ENCODE assay signal across 7 cellular contexts in the genomic region with DNA sequence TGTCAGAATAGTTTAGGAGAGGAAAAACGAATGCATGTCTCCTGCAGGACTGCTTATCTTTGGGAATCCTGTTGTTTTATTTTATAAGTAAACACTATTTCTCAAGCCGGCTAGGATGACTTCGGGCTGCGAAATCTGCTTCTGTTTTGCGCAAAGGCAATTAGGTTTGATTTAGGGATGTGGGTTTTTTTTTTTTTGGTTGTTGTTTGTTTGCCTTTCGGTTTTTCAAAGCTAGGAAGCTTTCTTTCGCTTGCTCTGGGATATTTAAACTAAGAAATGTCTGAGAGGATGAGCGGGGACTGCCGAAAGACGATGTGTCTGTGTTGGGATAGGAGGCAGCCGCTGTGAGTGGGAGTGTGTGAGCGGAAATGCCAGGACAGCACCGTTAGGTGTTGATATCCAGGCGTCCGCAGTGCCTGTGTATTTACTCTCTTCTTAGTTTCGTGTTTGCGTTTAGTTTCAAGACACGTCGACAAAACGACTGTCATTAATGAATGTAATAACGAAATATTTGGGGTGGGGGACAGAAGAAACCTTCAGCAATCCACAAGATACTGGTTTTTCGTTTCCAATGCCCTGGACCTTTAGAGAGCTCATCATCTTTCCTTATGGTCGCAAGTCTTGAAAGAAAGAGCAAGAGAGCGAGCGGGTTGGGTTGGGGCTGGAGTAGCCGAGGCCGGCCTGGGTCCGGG. TPM values are rescaled to one million over a fixed set of nuclear protein-coding genes. Genes with fewer than 3 reads are reported as not detected.
DNase-seq lines count a peak whose midpoint lies in the region; ATAC-seq, FAIRE-seq and TF ChIP-seq lines count a peak whose summit lies in the region.

No MANE protein-coding gene starts in this region.

- no peak overlapping the region for H2BK20ac ChIP-seq in H1 (ENCODE audit: low read length)

- no peak overlapping the region for H2AFZ ChIP-seq in H1 (ENCODE audit: low read length)

- no peak overlapping the region for H2BK120ac ChIP-seq in H1 (replicated peaks; ENCODE audit: low read depth, low read length)

- DNase-seq in GM19239 (ENCODE audit: insufficient read length, low spot score) (peak; percentile 20), NCI-H526 (lab: John Stamatoyannopoulos, UW) (peak; percentile 50 to 65), H1 (ENCODE audit: low read depth in 1 of 2, low spot score in 2 of 2) (no peak), sigmoid colon (no peak)
- DNase-seq in activated CD4-positive, alpha-beta T cell treated with anti-CD3 and anti-CD28 coated beads, Interleukin-2, amount 50 U/mL, for 4 hours, result no peak

- no peak for TF ChIP-seq CTCF in H1 (IDR thresholded peaks at IDR 0.05; ENCODE audit: control extremely low read depth in 1 of 3, insufficient read depth in 1 of 3, low read depth in 1 of 3, low read length in 3 of 3)
- TF ChIP-seq CTCF in sigmoid colon (IDR thresholded peaks at IDR 0.05), result no peak

- H4K20me1 ChIP-seq in H1 (replicated peaks in 1 of 2; ENCODE audit: control insufficient read depth in 1 of 2, insufficient read depth in 2 of 2, low read length in 2 of 2), result peaks cover 10 to 23% of the 10 kb centered on the region in 2 experiments

- H3K23me2 ChIP-seq in H1 (ENCODE audit: low read depth, low read length), result peaks cover 11% of the 10 kb centered on the region; the same call in 1 of the 2 replicates

- H2AK5ac ChIP-seq in H1 (ENCODE audit: low read depth, low read length), result peak overlapping the region; percentile 60; the same call in 1 of the 2 replicates

- FAIRE-seq in GM19239 (lab: Jason Lieb, UNC) (peak; percentile 73), H1 (lab: Jason Lieb, UNC) (no peak)

- TF ChIP-seq EP300 in H1 (IDR thresholded peaks at IDR 0.05; ENCODE audit: borderline replicate concordance in 1 of 2, low read depth in 2 of 2, low read length in 2 of 2) (no peak), sigmoid colon (IDR thresholded peaks at IDR 0.05) (no peak)

- H3K27ac ChIP-seq in H1 (ENCODE audit: low read depth, low read length) (no peak overlapping the region), sigmoid colon (peak overlapping the region; percentile 24 to 75 (median 58))

- H3K14ac ChIP-seq in H1 (ENCODE audit: insufficient read length), result no peak overlapping the region

- H3K27me3 ChIP-seq in H1 (replicated peaks in 1 of 4; ENCODE audit: control insufficient read depth in 3 of 4, extremely low read depth in 1 of 4, insufficient read depth in 3 of 4, low read length in 3 of 4), result peaks cover 51 to 83% (median 74%) of the 10 kb centered on the region in 4 experiments
- H3K27me3 ChIP-seq in sigmoid colon, result peaks cover 58 to 91% (median 83%) of the 10 kb centered on the region in 3 donors

- no peak overlapping the region; the same call in 1 of the 2 replicates for H4K8ac ChIP-seq in H1 (ENCODE audit: extremely low read depth, insufficient read depth, low read length)

- H3K9me3 ChIP-seq in H1 (ENCODE audit: insufficient read depth in 2 of 2, low read depth in 1 of 2, low read length in 1 of 2) (peaks cover 0 to 3% of the 10 kb centered on the region in 2 experiments; a peak in 1 of 4 replicates), sigmoid colon (no peaks in the 10 kb centered on the region)

- H3K4me1 ChIP-seq in H1 (replicated peaks in 1 of 4; ENCODE audit: control insufficient read depth in 3 of 4, insufficient read depth in 4 of 4, low read length in 3 of 4) (peaks cover 0 to 40% (median 25%) of the 10 kb centered on the region in 4 experiments; a peak in 6 of 7 replicates), sigmoid colon (peaks cover 0 to 60% (median 43%) of the 10 kb centered on the region in 4 donors)

- TF ChIP-seq POLR2A in H1 (IDR thresholded peaks at IDR 0.05; ENCODE audit: control extremely low read depth in 1 of 2, low read depth in 2 of 2, low read length in 2 of 2), result no peak
- no peak for TF ChIP-seq POLR2A in sigmoid colon (IDR thresholded peaks at IDR 0.05)

- H3K4me3 ChIP-seq in H1 (ENCODE audit: extremely low read depth in 1 of 4, insufficient read depth in 2 of 4, low read depth in 3 of 4, low read length in 4 of 4) (peak overlapping the region in 2 of 4 experiments; percentile 25 to 51; a peak in 3 of 8 replicates), sigmoid colon (peak overlapping the region; percentile 18 to 50 (median 42))

- ATAC-seq in GM21390 (IDR thresholded peaks at IDR 0.05; ENCODE audit: unreplicated experiment) (no peak), GM19023 (IDR thresholded peaks at IDR 0.05; ENCODE audit: unreplicated experiment) (no peak)

- CTCF ChIA-PET in H1 (lab: Charles Lee; ENCODE audit: partially characterized antibody), result interaction anchor here (0.6 to 9.2 kb wide), 2 partner anchors 144 to 1611 kb away, joined by 5 to 130 read pairs; no protein-coding TSS in a partner anchor

- peak overlapping the region; percentile 80 for H2BK12ac ChIP-seq in H1 (ENCODE audit: low read depth, low read length)

- intact Hi-C loops in sigmoid colon (cut with DNase I), result no loop called here

- no peak overlapping the region for H4K91ac ChIP-seq in H1 (replicated peaks; ENCODE audit: insufficient read length, low read length)

- H4K5ac ChIP-seq in H1 (ENCODE audit: insufficient read length, low read depth, low read length), result no peak overlapping the region

- no peaks in the 10 kb centered on the region for H3K79me2 ChIP-seq in H1 (ENCODE audit: control insufficient read depth in 1 of 2, insufficient read depth in 2 of 2, low read length in 2 of 2)

- WGBS in H1 (ENCODE audit: extremely low coverage in 1 of 2, insufficient coverage in 1 of 2, insufficient read length in 1 of 2, insufficient replicate concordance in 2 of 2, low coverage in 1 of 2, low lambda C conversion rate in 2 of 2, missing lambda C conversion rate in 1 of 2), 2 experiments, result 8% methylated on average over 27 of the region's 28 CpGs; no CpG with 5 or more reads in 1 of the 2 experiments
- WGBS in sigmoid colon, 2 donors, result 5% methylated on average over 28 of the region's 28 CpGs

- no peak overlapping the region for H3K9ac ChIP-seq in H1 (replicated peaks in 1 of 4; ENCODE audit: extremely low read depth in 1 of 4, low read depth in 3 of 4, low read length in 3 of 4)

- H3K4ac ChIP-seq in H1 (replicated peaks; ENCODE audit: insufficient read length, low read depth, low read length), result no peak overlapping the region

- peak overlapping the region; percentile 80 to 84 for H3K4me2 ChIP-seq in H1 (ENCODE audit: insufficient read depth in 1 of 2, low read depth in 2 of 2, low read length in 2 of 2)

- H2BK5ac ChIP-seq in H1 (ENCODE audit: low read depth, low read length), result no peak overlapping the region

- H3K36me3 ChIP-seq in H1 (ENCODE audit: control insufficient read depth in 2 of 4, insufficient read depth in 4 of 4, low read length in 3 of 4) (peaks cover 0 to 18% (median 0%) of the 10 kb centered on the region in 4 experiments; a peak in 1 of 8 replicates), sigmoid colon (no peaks in the 10 kb centered on the region)

- peak overlapping the region; percentile 93; the same call in 1 of the 2 replicates for H3K18ac ChIP-seq in H1 (ENCODE audit: extremely low read depth, low read length)

- TF ChIP-seq RAD21 in H1 (IDR thresholded peaks at IDR 0.05 in 1 of 2, conservative IDR thresholded peaks at IDR 0.05 in 1 of 2; ENCODE audit: low read depth in 2 of 2, low read length in 2 of 2), result no peak

- H2BK15ac ChIP-seq in H1 (ENCODE audit: low read length), result no peak overlapping the region

- POLR2A ChIA-PET in H1 (lab: Charles Lee; ENCODE audit: partially characterized antibody), result interaction anchor here (0.9 to 4.8 kb wide), 10 partner anchors 9 to 151 kb away, joined by 3 to 55 read pairs (median 5); partner anchors contain the start of gene ETFA

- no peak overlapping the region for H3K23ac ChIP-seq in H1 (ENCODE audit: insufficient read length)

- no peak overlapping the region for H3K56ac ChIP-seq in H1 (replicated peaks; ENCODE audit: insufficient read length, low read depth, low read length)

- no peaks in the 10 kb centered on the region for H3K79me1 ChIP-seq in H1 (ENCODE audit: low read depth, low read length)

TF ChIP-seq in H1, 55 proteins besides CTCF, POLR2A, EP300 and RAD21:
- TF ChIP-seq SUZ12 (IDR thresholded peaks at IDR 0.05; ENCODE audit: low read length), result no peak
- no peak for TF ChIP-seq POU5F1 (IDR thresholded peaks at IDR 0.05; ENCODE audit: low read depth, low read length)
- TF ChIP-seq CBX8 (IDR thresholded peaks at IDR 0.05; ENCODE audit: borderline replicate concordance, low read depth, low read length), result peak; percentile 97; the same call in 1 of the 2 replicates
- peak; percentile 84 for TF ChIP-seq RNF2 (IDR thresholded peaks at IDR 0.05; ENCODE audit: borderline replicate concordance, low read depth, low read length, missing control alignments, poor library complexity, severe bottlenecking)
- no peak for TF ChIP-seq NANOG (IDR thresholded peaks at IDR 0.05; ENCODE audit: insufficient read depth, low read depth, low read length, poor library complexity, severe bottlenecking)

RNA-seq across cellular contexts. Expression of gene ISL2, which starts 0.6 kb away (rescaled TPM):
- 0.33 and 0.99 TPM in 2 replicates for total RNA-seq in H1 (2021; fragmentation: NEBNext Ultra II Directional; extraction: Animal tissue kit (Norgen Biotek cat#: 25700))
- polyA plus RNA-seq in H1 (2011; rRNA removed) (0.32 and 0.82 TPM in 2 replicates), sigmoid colon (1 to 10 TPM in 1 of 3 donors, under 1 TPM in 1, not detected in 1; 0.52 to 2.4 TPM)
- 0.78 TPM for polyA plus RNA-seq in H1 (2011; cell fraction: cytosol; rRNA removed)
- polyA plus RNA-seq in H1 (2011; cell fraction: nucleus; rRNA removed), result 2.6 TPM
- polyA plus RNA-seq in H1 (2012, experiment 1 of 2), result 0.29 to 0.43 TPM (median 0.29 TPM) in 3 of 4 replicates, not detected in the other
- 0.17 TPM for polyA plus RNA-seq in H1 (2012, experiment 2 of 2)
- 0.24 TPM for polyA plus RNA-seq in H1 (2013, experiment 1 of 2)
- 0.42 TPM for polyA plus RNA-seq in H1 (2013, experiment 2 of 2)
- 0.16 TPM in 1 of 2 replicates, not detected in the other for polyA minus RNA-seq in H1 (2011; rRNA and poly(A)+ RNA removed)
- polyA minus RNA-seq in H1 (2011; cell fraction: cytosol; rRNA and poly(A)+ RNA removed), result not detected
- polyA minus RNA-seq in H1 (2011; cell fraction: nucleus; rRNA and poly(A)+ RNA removed), result not detected
- total RNA-seq in sigmoid colon, result 1 to 10 TPM; 2.2 to 6.4 (median 2.8) TPM

RNA-seq across cellular contexts. Expression of gene ETFA, which starts 25.9 kb away (rescaled TPM):
- total RNA-seq in H1 (2021; fragmentation: NEBNext Ultra II Directional; extraction: Animal tissue kit (Norgen Biotek cat#: 25700)), result 90.0 TPM in 2 replicates
- polyA plus RNA-seq in H1 (2011; rRNA removed), result 30.2 and 60.9 TPM in 2 replicates
- polyA plus RNA-seq in H1 (2011; cell fraction: cytosol; rRNA removed), result 87.9 TPM
- polyA plus RNA-seq in H1 (2011; cell fraction: nucleus; rRNA removed), result 30.6 TPM
- 108 to 113 TPM (median 108 TPM) in 4 replicates for polyA plus RNA-seq in H1 (2012, experiment 1 of 2)
- 10.1 TPM for polyA plus RNA-seq in H1 (2012, experiment 2 of 2)
- polyA plus RNA-seq in H1 (2013, experiment 1 of 2), result 41.8 TPM
- polyA plus RNA-seq in H1 (2013, experiment 2 of 2), result 44.3 TPM
- polyA minus RNA-seq in H1 (2011; rRNA and poly(A)+ RNA removed), result 66.7 and 106 TPM in 2 replicates
- polyA minus RNA-seq in H1 (2011; cell fraction: cytosol; rRNA and poly(A)+ RNA removed), result 24.8 TPM
- 25.5 TPM for polyA minus RNA-seq in H1 (2011; cell fraction: nucleus; rRNA and poly(A)+ RNA removed)
- total RNA-seq in sigmoid colon, result 100 to 1,000 TPM in 1 of 4 donors, 10 to 100 TPM in 3; 58.4 to 102 (median 82.0) TPM
- 100 to 1,000 TPM; 191 to 476 (median 258) TPM for polyA plus RNA-seq in sigmoid colon

Comparison
In these comparisons a context has a peak if more than half of its experiments do, and no peak if none do; other contexts are left out.
1. DNase-seq: peak in GM19239 (single experiment) and NCI-H526 (2 of 2); none in H1 (0 of 2), sigmoid colon (single experiment) and activated CD4-positive, alpha-beta T cell treated with anti-CD3 and anti-CD28 coated beads, Interleukin-2, amount 50 U/mL, for 4 hours (0 of 2).